ENCODE assay signal across 8 cellular contexts in the genomic region with DNA sequence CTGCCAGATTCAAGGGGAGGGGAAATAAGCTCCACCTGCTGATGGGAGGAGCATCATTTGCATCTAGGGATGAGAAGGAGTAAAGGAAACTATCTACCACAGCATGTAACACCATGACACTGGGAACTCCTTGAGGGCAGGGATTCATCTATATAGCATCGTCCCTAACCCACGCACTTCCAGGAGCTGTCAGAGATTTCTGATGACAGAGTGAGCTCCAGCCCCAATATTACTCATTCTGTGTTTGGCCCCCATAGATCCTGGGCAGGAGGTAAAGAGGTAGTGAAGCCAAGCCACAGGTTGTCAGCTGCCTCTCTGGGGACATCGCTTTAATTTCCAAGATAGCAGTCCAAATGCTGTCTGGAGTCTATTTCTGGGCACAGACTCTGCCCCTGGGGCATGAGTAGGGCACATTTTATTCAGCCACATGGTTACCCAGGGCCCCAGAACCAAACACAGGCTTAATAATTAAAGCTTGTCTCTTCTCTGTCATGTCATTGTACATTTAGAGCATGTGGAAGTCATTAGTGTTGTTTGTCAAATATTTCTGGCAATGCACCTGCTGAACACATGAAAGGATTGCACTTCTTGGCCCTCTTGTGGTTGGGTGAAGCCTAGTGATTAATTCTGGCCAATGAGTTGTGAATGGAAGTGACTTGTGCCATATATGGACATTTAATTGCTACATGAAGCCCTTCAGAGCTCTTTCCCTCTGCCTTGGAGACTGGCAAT.
A peak's percentile ranks its signal among the peaks of the same experiment; 100 is the strongest.
DNase-seq lines count a peak whose midpoint lies in the region; ATAC-seq and TF ChIP-seq lines count a peak whose summit lies in the region.

No MANE protein-coding gene starts in this region.

- peak; percentile 42 for ATAC-seq in HG02571 (IDR thresholded peaks at IDR 0.05; ENCODE audit: unreplicated experiment)
- peak; percentile 67 for ATAC-seq in esophagus mucosa
- ATAC-seq in T-helper 17 cell, result no peak
- ATAC-seq in GM18909 (IDR thresholded peaks at IDR 0.05; ENCODE audit: poor library complexity, unreplicated experiment), result no peak

- H3K27me3 Mint-ChIP-seq in T-helper 17 cell, result peaks cover 34% of the 10 kb centered on the region

- 93 to 97% methylated on average over 3 of the region's 3 CpGs for WGBS in thyroid gland, 2 donors

- no peak overlapping the region for H3K27ac Mint-ChIP-seq in T-helper 17 cell

- H3K4me3 ChIP-seq in BLaER1 treated with 17β-estradiol and CSF1 and Interleukin-3, amounts not matched to agents 10 nM and 100 nM, result no peak overlapping the region
- H3K4me3 ChIP-seq in thyroid gland (replicated peaks in 1 of 3), result no peak overlapping the region

- peak overlapping the region in 8 of 11 experiments; percentile 39 to 87 (median 76); a peak in 16 of 22 replicates for H3K4me2 ChIP-seq in BLaER1 treated with 17β-estradiol and CSF1 and Interleukin-3, amounts not matched to agents 10 nM and 100 nM

- peaks cover 2% of the 10 kb centered on the region for H3K36me3 Mint-ChIP-seq in T-helper 17 cell (ENCODE audit: low read depth)

- H3K4me3 Mint-ChIP-seq in T-helper 17 cell, result no peak overlapping the region

- no peaks in the 10 kb centered on the region for H3K27me3 ChIP-seq in BLaER1 treated with 17β-estradiol and CSF1 and Interleukin-3, amounts not matched to agents 10 nM and 100 nM
- no peaks in the 10 kb centered on the region for H3K27me3 ChIP-seq in thyroid gland

- peaks cover 0 to 38% (median 30%) of the 10 kb centered on the region in 10 experiments; a peak in 17 of 20 replicates for H3K4me1 ChIP-seq in BLaER1 treated with 17β-estradiol and CSF1 and Interleukin-3, amounts not matched to agents 10 nM and 100 nM
- H3K4me1 ChIP-seq in thyroid gland, result no peaks in the 10 kb centered on the region

- DNase-seq in NCI-H345 (lab: John Stamatoyannopoulos, UW), result peak; percentile 80
- DNase-seq in T-helper 17 cell, result no peak
- DNase-seq in thyroid gland, result no peak
- DNase-seq in medulla oblongata (ENCODE audit: extremely low spot score), result no peak

- no peak for TF ChIP-seq POLR2A in thyroid gland (IDR thresholded peaks at IDR 0.05)

- TF ChIP-seq CTCF in thyroid gland (IDR thresholded peaks at IDR 0.05), result no peak

- H4K20me1 ChIP-seq in BLaER1 treated with 17β-estradiol and CSF1 and Interleukin-3, amounts not matched to agents 10 nM and 100 nM, result no peaks in the 10 kb centered on the region

- H3K9ac ChIP-seq in BLaER1 treated with 17β-estradiol and CSF1 and Interleukin-3, amounts not matched to agents 10 nM and 100 nM, result no peak overlapping the region

- no peaks in the 10 kb centered on the region for H3K36me3 ChIP-seq in BLaER1 treated with 17β-estradiol and CSF1 and Interleukin-3, amounts not matched to agents 10 nM and 100 nM
- H3K36me3 ChIP-seq in thyroid gland, result no peaks in the 10 kb centered on the region

- no peak overlapping the region for H3K27ac ChIP-seq in BLaER1 treated with 17β-estradiol and CSF1 and Interleukin-3, amounts not matched to agents 10 nM and 100 nM
- H3K27ac ChIP-seq in thyroid gland, result no peak overlapping the region

- no peaks in the 10 kb centered on the region for H3K4me1 Mint-ChIP-seq in T-helper 17 cell

- peaks cover 6 to 39% (median 11%) of the 10 kb centered on the region in 11 experiments; a peak in 15 of 22 replicates for H3K9me3 ChIP-seq in BLaER1 treated with 17β-estradiol and CSF1 and Interleukin-3, amounts not matched to agents 10 nM and 100 nM (replicated peaks in 1 of 11)
- H3K9me3 ChIP-seq in T-helper 17 cell (ENCODE audit: control insufficient read depth, low read length, poor library complexity, severe bottlenecking), result no peaks in the 10 kb centered on the region
- H3K9me3 ChIP-seq in thyroid gland, result no peaks in the 10 kb centered on the region

- intact Hi-C loops in thyroid gland (cut with DNase I), result no loop called here

Comparison
In these comparisons a context has a peak if more than half of its experiments do, and no peak if none do; other contexts are left out.
1. ATAC-seq: peak in HG02571 (single experiment) and esophagus mucosa (single experiment); none in T-helper 17 cell (single experiment) and GM18909 (single experiment).